1 cellular context compared by ENCODE assay signal in the genomic region with DNA sequence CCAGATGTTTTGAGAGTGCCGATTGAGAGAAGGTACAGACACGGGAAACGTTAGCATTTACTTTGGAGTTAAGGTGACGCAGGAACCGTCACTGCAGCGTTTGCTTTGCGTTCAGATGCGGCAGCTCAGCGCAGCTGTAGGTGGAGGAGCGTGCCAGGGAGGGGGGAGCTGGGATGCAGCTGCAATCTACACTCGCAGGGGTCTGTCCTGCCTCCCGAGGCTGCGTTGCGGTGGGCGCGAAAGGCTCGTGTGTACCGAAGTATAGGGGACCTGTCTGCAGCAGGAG.
TF ChIP-seq lines count a peak whose summit lies in the region.

No MANE protein-coding gene starts in this region.

TF ChIP-seq in A549, 52 proteins besides CTCF, POLR2A, EP300 and RAD21 (continued from another document):
- no peak for TF ChIP-seq CBX8 (IDR thresholded peaks at IDR 0.05)
- no peak for TF ChIP-seq SMC3 (IDR thresholded peaks at IDR 0.05)
- no peak for TF ChIP-seq RARB (CRISPR knock-in tag; IDR thresholded peaks at IDR 0.05)
- TF ChIP-seq CBX2 (IDR thresholded peaks at IDR 0.05; ENCODE audit: borderline replicate concordance, low read depth): no peak
- TF ChIP-seq HOXB13 (CRISPR knock-in tag; IDR thresholded peaks at IDR 0.05; ENCODE audit: low read depth): no peak
- no peak for TF ChIP-seq NR3C1 (IDR thresholded peaks at IDR 0.05)
- TF ChIP-seq SREBF2 (IDR thresholded peaks at IDR 0.05): no peak
- no peak for TF ChIP-seq ZNF302 (CRISPR knock-in tag; IDR thresholded peaks at IDR 0.05)
- no peak for TF ChIP-seq JUN (IDR thresholded peaks at IDR 0.05)
- TF ChIP-seq EHMT2 (IDR thresholded peaks at IDR 0.05; ENCODE audit: low read depth): no peak
- no peak for TF ChIP-seq ZSCAN20 (CRISPR knock-in tag; IDR thresholded peaks at IDR 0.05)
- no peak for TF ChIP-seq RNF2 (IDR thresholded peaks at IDR 0.05; ENCODE audit: borderline replicate concordance, low read depth)
